ENCODE assay signal across 16 cellular contexts in genomic region chr18:48229445-48230052, GRCh38.
DNase-seq lines count a peak whose midpoint lies in the region; ATAC-seq and TF ChIP-seq lines count a peak whose summit lies in the region.
"Had no signal": no experiment of that assay in that cellular context is flagged by ENCODE, and none has a peak within 500 bp of the region (broad histone marks: within the 10 kb centered on the region; RNA-seq: fewer than 3 reads in every experiment).

No MANE protein-coding gene starts in this region.

- no peaks in the 10 kb centered on the region for H3K27me3 ChIP-seq in H7 (ENCODE audit: control insufficient read depth, insufficient read depth, low read length)

- intact Hi-C loops in activated naive CD4-positive, alpha-beta T cell treated with anti-CD3 and anti-CD28 coated beads for 36 hours (cut with micrococcal nuclease): loop anchor here (1.0 kb wide), 1 partner anchor 217 kb away; no protein-coding TSS in a partner anchor

- no peaks in the 10 kb centered on the region for H3K27me3 Mint-ChIP-seq in WTC11 (ENCODE audit: low read depth)
- no peaks in the 10 kb centered on the region for H3K27me3 Mint-ChIP-seq in activated naive CD4-positive, alpha-beta T cell treated with anti-CD3 and anti-CD28 coated beads for 36 hours (ENCODE audit: low read depth)

- no peaks in the 10 kb centered on the region for H3K9me3 Mint-ChIP-seq in WTC11
- H3K9me3 Mint-ChIP-seq in activated naive CD4-positive, alpha-beta T cell treated with anti-CD3 and anti-CD28 coated beads for 36 hours: no peaks in the 10 kb centered on the region
- H3K9me3 Mint-ChIP-seq: activated T-helper 1 cell treated with anti-CD3 and anti-CD28 coated beads, Interleukin-12 subunit alpha, Interleukin-12 subunit beta, Interleukin-2, Interleukin-4 antibody, amounts not matched to agents 30 ng/mL and 10 ng/mL and 1 ng/mL, durations not matched to agents 14 hours and 24 hours and 36 hours had no signal

- H3K27ac Mint-ChIP-seq in WTC11: no peak overlapping the region
- no peak overlapping the region for H3K27ac Mint-ChIP-seq in activated naive CD4-positive, alpha-beta T cell treated with anti-CD3 and anti-CD28 coated beads for 36 hours
- H3K27ac Mint-ChIP-seq: activated T-helper 1 cell treated with anti-CD3 and anti-CD28 coated beads, Interleukin-12 subunit alpha, Interleukin-12 subunit beta, Interleukin-2, Interleukin-4 antibody, amounts not matched to agents 30 ng/mL and 10 ng/mL and 1 ng/mL, durations not matched to agents 14 hours and 24 hours and 36 hours had no signal

- CTCF ChIA-PET in WTC11 (lab: Charles Lee): interaction anchor here (0.7 to 4.2 kb wide), 31 partner anchors 11 to 238 kb away, joined by 3 to 74 read pairs (median 5); partner anchors contain the start of gene ZBTB7C
- CTCF ChIA-PET in activated naive CD4-positive, alpha-beta T cell treated with anti-CD3 and anti-CD28 coated beads for 36 hours (lab: Charles Lee): interaction anchor here (0.9 to 1.5 kb wide), 2 partner anchors 9 to 76 kb away, joined by 3 to 4 read pairs; no protein-coding TSS in a partner anchor

- H3K36me3 Mint-ChIP-seq in WTC11: no peaks in the 10 kb centered on the region
- no peaks in the 10 kb centered on the region for H3K36me3 Mint-ChIP-seq in activated naive CD4-positive, alpha-beta T cell treated with anti-CD3 and anti-CD28 coated beads for 36 hours (ENCODE audit: low read depth)

- POLR2A ChIA-PET in WTC11 (lab: Charles Lee): no interaction called here

- no peak for TF ChIP-seq CTCF in WTC11 (IDR thresholded peaks at IDR 0.05)
- no peak for TF ChIP-seq CTCF in omental fat pad (IDR thresholded peaks at IDR 0.05)

- H3K4me3 Mint-ChIP-seq in WTC11: no peak overlapping the region
- no peak overlapping the region for H3K4me3 Mint-ChIP-seq in activated naive CD4-positive, alpha-beta T cell treated with anti-CD3 and anti-CD28 coated beads for 36 hours
- H3K4me3 Mint-ChIP-seq: activated T-helper 1 cell treated with anti-CD3 and anti-CD28 coated beads, Interleukin-12 subunit alpha, Interleukin-12 subunit beta, Interleukin-2, Interleukin-4 antibody, amounts not matched to agents 30 ng/mL and 10 ng/mL and 1 ng/mL, durations not matched to agents 14 hours and 24 hours and 36 hours had no signal

- H3K36me3 ChIP-seq in H7 (replicated peaks; ENCODE audit: control insufficient read depth, insufficient read depth, low read length): no peaks in the 10 kb centered on the region

- no peak overlapping the region for H3K4me3 ChIP-seq in H7 (ENCODE audit: insufficient read depth, low read depth, low read length)

- H3K4me1 Mint-ChIP-seq in WTC11: peaks cover 6% of the 10 kb centered on the region
- no peaks in the 10 kb centered on the region for H3K4me1 Mint-ChIP-seq in activated naive CD4-positive, alpha-beta T cell treated with anti-CD3 and anti-CD28 coated beads for 36 hours (ENCODE audit: low read depth)

- peak; percentile 60 for ATAC-seq in WTC11
- ATAC-seq in omental fat pad (ENCODE audit: low FRiP score): peak; percentile 65
- ATAC-seq in GM21515 (IDR thresholded peaks at IDR 0.05; ENCODE audit: unreplicated experiment): no peak

- DNase-seq in NCI-H524 (lab: John Stamatoyannopoulos, UW) (peak; percentile 31 to 39), NCI-H524 treated with DMSO at 0.1 percent for 48 hours (lab: John Stamatoyannopoulos, UW) (no peak), H7 (peak; percentile 75), WTC11 (ENCODE audit: low spot score) (peak; percentile 28), omental fat pad (ENCODE audit: low spot score) (no peak), NCI-H2107 (lab: John Stamatoyannopoulos, UW) (no peak)
- DNase-seq in activated naive CD4-positive, alpha-beta T cell treated with anti-CD3 and anti-CD28 coated beads for 36 hours: no peak
- DNase-seq: ACHN; amniotic stem cell; GF-D8; islet precursor cell; NCI-H1436; NCI-H774; stimulated activated CD4-positive, alpha-beta T cell treated with anti-CD3 and anti-CD28 coated beads, Interleukin-15, amount 100 ng/mL, for 24 hours had no signal

TF ChIP-seq in WTC11, 78 proteins besides CTCF, POLR2A, EP300 and RAD21:
- TF ChIP-seq MYBL2 (CRISPR knock-in tag; IDR thresholded peaks at IDR 0.05): no peak
- TF ChIP-seq CREM (CRISPR knock-in tag; IDR thresholded peaks at IDR 0.05): no peak
- no peak for TF ChIP-seq CDX4 (CRISPR knock-in tag; IDR thresholded peaks at IDR 0.05; ENCODE audit: borderline replicate concordance)
- TF ChIP-seq RELA (CRISPR knock-in tag; IDR thresholded peaks at IDR 0.05; ENCODE audit: borderline replicate concordance): no peak

Comparison
In these comparisons a context has a peak if more than half of its experiments do, and no peak if none do; other contexts are left out.
1. DNase-seq: peak in NCI-H524 (2 of 2), H7 (single experiment) and WTC11 (single experiment); none in NCI-H524 treated with DMSO at 0.1 percent for 48 hours (single experiment), omental fat pad (single experiment), NCI-H2107 (single experiment) and activated naive CD4-positive, alpha-beta T cell treated with anti-CD3 and anti-CD28 coated beads for 36 hours (single experiment).